34 cellular contexts compared by ENCODE assay signal in genomic region chr5:174411513-174411819, GRCh38.
"Had no signal": no experiment of that assay in that cellular context is flagged by ENCODE, and none has a peak within 500 bp of the region (broad histone marks: within the 10 kb centered on the region; RNA-seq: fewer than 3 reads in every experiment).

No MANE protein-coding gene starts in this region.

- H3K4me3 Mint-ChIP-seq: activated CD4-positive, alpha-beta T cell treated with anti-CD3 and anti-CD28 coated beads for 36 hours; activated naive CD8-positive, alpha-beta T cell treated with anti-CD3 and anti-CD28 coated beads for 36 hours; activated T-cell treated with anti-CD3 and anti-CD28 coated beads, Interleukin-2, amount 50 U/mL, for 72 hours; brain; nephron; stimulated activated memory B cell treated with anti-CD40 and anti-IgM and Interleukin-4, amounts not matched to agents 10 μg/mL and 1 μg/mL and 100 μg/mL, for 72 hours; stimulated activated naive CD8-positive, alpha-beta T cell treated with anti-CD3 and anti-CD28 coated beads, Interleukin-15, amount 100 ng/mL, for 72 hours; T-helper 2 cell treated with Interferon-gamma antibody and Interleukin-4, amounts not matched to agents 5 μg/mL and 100 μg/mL, for 36 hours had no signal

- H3K27ac Mint-ChIP-seq: activated CD4-positive, alpha-beta T cell treated with anti-CD3 and anti-CD28 coated beads for 36 hours; activated naive CD8-positive, alpha-beta T cell treated with anti-CD3 and anti-CD28 coated beads for 36 hours; activated T-cell treated with anti-CD3 and anti-CD28 coated beads, Interleukin-2, amount 50 U/mL, for 72 hours; brain; nephron; stimulated activated memory B cell treated with anti-CD40 and anti-IgM and Interleukin-4, amounts not matched to agents 10 μg/mL and 1 μg/mL and 100 μg/mL, for 72 hours; stimulated activated naive CD8-positive, alpha-beta T cell treated with anti-CD3 and anti-CD28 coated beads, Interleukin-15, amount 100 ng/mL, for 72 hours; T-helper 2 cell treated with Interferon-gamma antibody and Interleukin-4, amounts not matched to agents 5 μg/mL and 100 μg/mL, for 36 hours had no signal

- DNase-seq: activated CD4-positive, alpha-beta T cell treated with anti-CD3 and anti-CD28 coated beads for 36 hours; activated CD4-positive, alpha-beta T cell treated with anti-CD3 and anti-CD28 coated beads, Interleukin-2, amount 50 U/mL, for 4 hours; activated CD4-positive, CD25-positive, alpha-beta regulatory T cell; activated naive CD4-positive, alpha-beta T cell; activated naive CD8-positive, alpha-beta T cell treated with anti-CD3 and anti-CD28 coated beads for 36 hours; activated T-cell treated with anti-CD3 and anti-CD28 coated beads for 4 hours; activated T-cell treated with anti-CD3 and anti-CD28 coated beads, Interleukin-2, amount 50 U/mL, for 72 hours; adrenal gland; aorta; dorsolateral prefrontal cortex; effector memory CD4-positive, alpha-beta T cell; erythroblast; heart left ventricle; kidney glomerular epithelial cell; left lung; lower lobe of right lung; mesenchymal stem cell; pancreas; sigmoid colon; small intestine; stimulated activated CD4-positive, alpha-beta T cell treated with anti-CD3 and anti-CD28 coated beads, Interleukin-1b, Interleukin-23, amount 100 ng/mL, for 48 hours; stimulated activated CD4-positive, alpha-beta T cell treated with anti-CD3 and anti-CD28 coated beads, Interleukin-4, amount 100 ng/mL, for 4 hours; stimulated activated CD8-positive, alpha-beta memory T cell treated with anti-CD3 and anti-CD28 coated beads, Interleukin-4, amount 100 ng/mL, for 48 hours; stimulated activated naive CD8-positive, alpha-beta T cell treated with anti-CD3 and anti-CD28 coated beads, Interleukin-15, amount 100 ng/mL, for 72 hours; substantia nigra; T-helper 1 cell; upper lobe of left lung had no signal

- H3K36me3 Mint-ChIP-seq: activated naive CD8-positive, alpha-beta T cell treated with anti-CD3 and anti-CD28 coated beads for 36 hours; brain; stimulated activated memory B cell treated with anti-CD40 and anti-IgM and Interleukin-4, amounts not matched to agents 10 μg/mL and 1 μg/mL and 100 μg/mL, for 72 hours had no signal

- H3K27ac ChIP-seq: adrenal gland, cardiac muscle cell, coronary artery, dorsolateral prefrontal cortex, heart left ventricle, left lung, lower lobe of right lung, pancreas, prostate gland, sigmoid colon, upper lobe of left lung had no signal

- H3K9me3 ChIP-seq: adrenal gland, heart left ventricle, left lung, lower lobe of right lung, pancreas, prostate gland, sigmoid colon, upper lobe of left lung had no signal

- ATAC-seq: activated CD4-positive, alpha-beta T cell treated with anti-CD3 and anti-CD28 coated beads for 36 hours; activated T-cell treated with anti-CD3 and anti-CD28 coated beads, Interleukin-2, amount 50 U/mL, for 72 hours; heart left ventricle; left lung; lower lobe of right lung; pancreas; stimulated activated memory B cell treated with anti-CD40 and anti-IgM and Interleukin-4, amounts not matched to agents 10 μg/mL and 1 μg/mL and 100 μg/mL, for 72 hours; stimulated activated naive CD8-positive, alpha-beta T cell treated with anti-CD3 and anti-CD28 coated beads, Interleukin-15, amount 100 ng/mL, for 72 hours had no signal

- H3K9me3 Mint-ChIP-seq: activated T-cell treated with anti-CD3 and anti-CD28 coated beads, Interleukin-2, amount 50 U/mL, for 72 hours; T-helper 2 cell treated with Interferon-gamma antibody and Interleukin-4, amounts not matched to agents 5 μg/mL and 100 μg/mL, for 36 hours had no signal

- H3K36me3 ChIP-seq: adrenal gland, cardiac muscle cell, heart left ventricle, left lung, lower lobe of right lung, pancreas, prostate gland, sigmoid colon, upper lobe of left lung had no signal

- H3K4me1 Mint-ChIP-seq: activated CD4-positive, alpha-beta T cell treated with anti-CD3 and anti-CD28 coated beads for 36 hours; activated naive CD8-positive, alpha-beta T cell treated with anti-CD3 and anti-CD28 coated beads for 36 hours; nephron; stimulated activated memory B cell treated with anti-CD40 and anti-IgM and Interleukin-4, amounts not matched to agents 10 μg/mL and 1 μg/mL and 100 μg/mL, for 72 hours; stimulated activated naive CD8-positive, alpha-beta T cell treated with anti-CD3 and anti-CD28 coated beads, Interleukin-15, amount 100 ng/mL, for 72 hours had no signal

- FAIRE-seq: pancreas, small intestine had no signal

- H3K4me1 ChIP-seq: adrenal gland, left lung, lower lobe of right lung, pancreas, prostate gland, sigmoid colon, upper lobe of left lung had no signal

- H3K27me3 ChIP-seq: cardiac muscle cell, upper lobe of left lung had no signal

- H3K4me3 ChIP-seq: adrenal gland, cardiac muscle cell, coronary artery, dorsolateral prefrontal cortex, heart left ventricle, left lung, lower lobe of right lung, pancreas, prostate gland, sigmoid colon, upper lobe of left lung had no signal
